Comparison of ENCODE assay signal across 38 cellular contexts in the genomic region with DNA sequence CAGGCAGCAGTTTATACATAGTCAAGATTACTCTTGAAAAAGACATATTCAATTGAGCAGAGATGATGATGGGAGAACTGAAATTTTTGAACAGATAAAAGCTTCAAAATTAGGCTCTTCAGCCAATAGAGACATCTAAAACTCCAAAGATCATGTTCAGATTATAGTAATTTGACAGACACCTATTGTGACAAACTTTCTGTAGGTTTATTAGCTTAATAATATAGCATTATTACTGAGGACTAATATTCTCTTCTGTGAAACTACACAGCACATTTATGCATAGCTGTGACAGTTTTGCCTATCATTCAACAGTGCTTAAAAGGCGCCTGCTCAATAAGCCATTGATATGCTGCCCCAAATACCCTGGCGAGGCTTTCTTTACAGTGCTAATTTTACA.
"Had no signal": no experiment of that assay in that cellular context is flagged by ENCODE, and none has a peak within 500 bp of the region (broad histone marks: within the 10 kb centered on the region; RNA-seq: fewer than 3 reads in every experiment).

No MANE protein-coding gene starts in this region.

- H3K9me3 ChIP-seq: adrenal gland, ascending aorta, body of pancreas had no signal

- H3K4me1 ChIP-seq: ascending aorta, body of pancreas, breast epithelium had no signal

- H3K36me3 ChIP-seq: adrenal gland, ascending aorta, brain microvascular endothelial cell, breast epithelium, cardiac muscle cell had no signal

- ATAC-seq: activated naive CD4-positive, alpha-beta T cell treated with anti-CD3 and anti-CD28 coated beads, Interleukin-2, amount 50 U/mL, for 72 hours; activated naive CD8-positive, alpha-beta T cell treated with anti-CD3 and anti-CD28 coated beads, Interleukin-2, amount 50 U/mL, for 24 hours; activated T-cell treated with anti-CD3 and anti-CD28 coated beads, Interleukin-2, amount 50 U/mL, for 4 hours; activated T-cell treated with anti-CD3 and anti-CD28 coated beads, Interleukin-2, amount 50 U/mL, for 72 hours; activated T-helper 17 cell treated with anti-CD3 and anti-CD28 coated beads, Interleukin-2, amount 50 U/mL, for 72 hours; body of pancreas had no signal

- H3K27me3 Mint-ChIP-seq: activated naive CD4-positive, alpha-beta T cell treated with anti-CD3 and anti-CD28 coated beads, Interleukin-2, amount 10 ng/mL, durations not matched to agents 7 days and 5 days; activated naive CD8-positive, alpha-beta T cell treated with anti-CD3 and anti-CD28 coated beads for 36 hours; activated naive CD8-positive, alpha-beta T cell treated with anti-CD3 and anti-CD28 coated beads, Interleukin-2, amount 10 ng/mL, durations not matched to agents 7 days and 5 days; activated T-cell treated with anti-CD3 and anti-CD28 coated beads, Interleukin-2, amount 50 U/mL, for 24 hours; brain had no signal

- H3K27ac Mint-ChIP-seq: activated naive CD4-positive, alpha-beta T cell treated with anti-CD3 and anti-CD28 coated beads for 36 hours; activated naive CD4-positive, alpha-beta T cell treated with anti-CD3 and anti-CD28 coated beads, Interleukin-2, amount 10 ng/mL, durations not matched to agents 7 days and 5 days; activated naive CD4-positive, alpha-beta T cell treated with anti-CD3 and anti-CD28 coated beads, Interleukin-2, amount 50 U/mL, for 24 hours; activated naive CD4-positive, alpha-beta T cell treated with anti-CD3 and anti-CD28 coated beads, Interleukin-2, amount 50 U/mL, for 72 hours; activated naive CD8-positive, alpha-beta T cell; activated naive CD8-positive, alpha-beta T cell treated with anti-CD3 and anti-CD28 coated beads for 36 hours; activated naive CD8-positive, alpha-beta T cell treated with anti-CD3 and anti-CD28 coated beads, Interleukin-2, amount 10 ng/mL, durations not matched to agents 7 days and 5 days; activated naive CD8-positive, alpha-beta T cell treated with anti-CD3 and anti-CD28 coated beads, Interleukin-2, amount 50 U/mL, for 24 hours; activated T-cell treated with anti-CD3 and anti-CD28 coated beads, Interleukin-2, amount 50 U/mL, for 24 hours; activated T-cell treated with anti-CD3 and anti-CD28 coated beads, Interleukin-2, amount 50 U/mL, for 72 hours; activated T-helper 1 cell treated with anti-CD3 and anti-CD28 coated beads, Interleukin-12 subunit alpha, Interleukin-12 subunit beta, Interleukin-2, Interleukin-4 antibody, amounts not matched to agents 30 ng/mL and 10 ng/mL and 1 ng/mL, durations not matched to agents 14 hours and 24 hours and 36 hours; activated T-helper 17 cell treated with anti-CD3 and anti-CD28 coated beads, Interleukin-2, amount 50 U/mL, for 72 hours; activated T-helper 2 cell treated with anti-CD3 and anti-CD28 coated beads, Interferon-gamma antibody, Interleukin-2, Interleukin-4, amounts not matched to agents 10 μg/mL and 5 μg/mL and 100 μg/mL, durations not matched to agents 14 hours and 24 hours and 36 hours; brain had no signal

- DNase-seq: activated effector memory CD4-positive, alpha-beta T cell treated with anti-CD3 and anti-CD28 coated beads, Interleukin-2, amount 50 U/mL, for 16 hours; activated effector memory CD4-positive, alpha-beta T cell treated with Interleukin-2 at 50 U/mL for 16 hours; activated gamma-delta T cell; activated gamma-delta T cell treated with Interleukin-2 at 50 U/mL for 16 hours; activated naive CD4-positive, alpha-beta T cell; activated naive CD4-positive, alpha-beta T cell treated with anti-CD3 and anti-CD28 coated beads for 36 hours; activated naive CD4-positive, alpha-beta T cell treated with anti-CD3 and anti-CD28 coated beads, Interleukin-2, amount 10 ng/mL, durations not matched to agents 7 days and 5 days; activated naive CD4-positive, alpha-beta T cell treated with anti-CD3 and anti-CD28 coated beads, Interleukin-2, amount 50 U/mL, for 16 hours; activated naive CD4-positive, alpha-beta T cell treated with Interleukin-2 at 50 U/mL for 16 hours; activated naive CD8-positive, alpha-beta T cell treated with anti-CD3 and anti-CD28 coated beads for 36 hours; activated naive CD8-positive, alpha-beta T cell treated with anti-CD3 and anti-CD28 coated beads, Interleukin-2, amount 10 ng/mL, durations not matched to agents 7 days and 5 days; activated naive CD8-positive, alpha-beta T cell treated with anti-CD3 and anti-CD28 coated beads, Interleukin-2, amount 50 U/mL, for 24 hours; activated T-cell treated with anti-CD3 and anti-CD28 coated beads, Interleukin-2, amount 50 U/mL, for 1 hour; activated T-cell treated with anti-CD3 and anti-CD28 coated beads, Interleukin-2, amount 50 U/mL, for 24 hours; activated T-cell treated with anti-CD3 and anti-CD28 coated beads, Interleukin-2, amount 50 U/mL, for 4 hours; activated T-cell treated with anti-CD3 and anti-CD28 coated beads, Interleukin-2, amount 50 U/mL, for 48 hours; activated T-cell treated with anti-CD3 and anti-CD28 coated beads, Interleukin-2, amount 50 U/mL, for 72 hours; adrenal gland; amniotic stem cell; amygdala; anterior cingulate cortex; aorta; body of pancreas; brain microvascular endothelial cell; caudate nucleus; central memory CD4-positive, alpha-beta T cell; cerebellar nuclear complex had no signal

- H3K36me3 Mint-ChIP-seq: activated naive CD4-positive, alpha-beta T cell treated with anti-CD3 and anti-CD28 coated beads, Interleukin-2, amount 10 ng/mL, durations not matched to agents 7 days and 5 days; activated naive CD4-positive, alpha-beta T cell treated with anti-CD3 and anti-CD28 coated beads, Interleukin-2, amount 50 U/mL, for 72 hours; activated naive CD8-positive, alpha-beta T cell; activated naive CD8-positive, alpha-beta T cell treated with anti-CD3 and anti-CD28 coated beads for 36 hours; activated naive CD8-positive, alpha-beta T cell treated with anti-CD3 and anti-CD28 coated beads, Interleukin-2, amount 10 ng/mL, durations not matched to agents 7 days and 5 days had no signal

- H3K4me1 Mint-ChIP-seq: activated naive CD4-positive, alpha-beta T cell treated with anti-CD3 and anti-CD28 coated beads, Interleukin-2, amount 10 ng/mL, durations not matched to agents 7 days and 5 days; activated naive CD4-positive, alpha-beta T cell treated with anti-CD3 and anti-CD28 coated beads, Interleukin-2, amount 50 U/mL, for 24 hours; activated naive CD8-positive, alpha-beta T cell treated with anti-CD3 and anti-CD28 coated beads for 36 hours; activated naive CD8-positive, alpha-beta T cell treated with anti-CD3 and anti-CD28 coated beads, Interleukin-2, amount 10 ng/mL, durations not matched to agents 7 days and 5 days; activated naive CD8-positive, alpha-beta T cell treated with anti-CD3 and anti-CD28 coated beads, Interleukin-2, amount 50 U/mL, for 24 hours; activated T-helper 17 cell treated with anti-CD3 and anti-CD28 coated beads, Interleukin-2, amount 50 U/mL, for 72 hours; brain; central memory CD8-positive, alpha-beta T cell had no signal

- H3K4me3 ChIP-seq: adrenal gland, ascending aorta, body of pancreas, breast epithelium, cardiac muscle cell had no signal

- H3K4me3 Mint-ChIP-seq: activated naive CD4-positive, alpha-beta T cell treated with anti-CD3 and anti-CD28 coated beads for 36 hours; activated naive CD4-positive, alpha-beta T cell treated with anti-CD3 and anti-CD28 coated beads, Interleukin-2, amount 10 ng/mL, durations not matched to agents 7 days and 5 days; activated naive CD4-positive, alpha-beta T cell treated with anti-CD3 and anti-CD28 coated beads, Interleukin-2, amount 50 U/mL, for 24 hours; activated naive CD8-positive, alpha-beta T cell; activated naive CD8-positive, alpha-beta T cell treated with anti-CD3 and anti-CD28 coated beads for 36 hours; activated naive CD8-positive, alpha-beta T cell treated with anti-CD3 and anti-CD28 coated beads, Interleukin-2, amount 10 ng/mL, durations not matched to agents 7 days and 5 days; activated naive CD8-positive, alpha-beta T cell treated with anti-CD3 and anti-CD28 coated beads, Interleukin-2, amount 50 U/mL, for 24 hours; activated T-cell treated with anti-CD3 and anti-CD28 coated beads, Interleukin-2, amount 50 U/mL, for 24 hours; activated T-cell treated with anti-CD3 and anti-CD28 coated beads, Interleukin-2, amount 50 U/mL, for 4 hours; activated T-cell treated with anti-CD3 and anti-CD28 coated beads, Interleukin-2, amount 50 U/mL, for 72 hours; activated T-helper 1 cell treated with anti-CD3 and anti-CD28 coated beads, Interleukin-12 subunit alpha, Interleukin-12 subunit beta, Interleukin-2, Interleukin-4 antibody, amounts not matched to agents 30 ng/mL and 10 ng/mL and 1 ng/mL, durations not matched to agents 14 hours and 24 hours and 36 hours; activated T-helper 17 cell treated with anti-CD3 and anti-CD28 coated beads, Interleukin-2, amount 50 U/mL, for 72 hours; brain; central memory CD8-positive, alpha-beta T cell had no signal

- H3K27me3 ChIP-seq: adrenal gland, ascending aorta, body of pancreas, brain microvascular endothelial cell, breast epithelium, cardiac muscle cell had no signal

- H3K9me3 Mint-ChIP-seq: activated naive CD4-positive, alpha-beta T cell treated with anti-CD3 and anti-CD28 coated beads for 36 hours; activated naive CD4-positive, alpha-beta T cell treated with anti-CD3 and anti-CD28 coated beads, Interleukin-2, amount 10 ng/mL, durations not matched to agents 7 days and 5 days; activated naive CD4-positive, alpha-beta T cell treated with anti-CD3 and anti-CD28 coated beads, Interleukin-2, amount 50 U/mL, for 24 hours; activated naive CD4-positive, alpha-beta T cell treated with anti-CD3 and anti-CD28 coated beads, Interleukin-2, amount 50 U/mL, for 72 hours; activated naive CD8-positive, alpha-beta T cell treated with anti-CD3 and anti-CD28 coated beads for 36 hours; activated naive CD8-positive, alpha-beta T cell treated with anti-CD3 and anti-CD28 coated beads, Interleukin-2, amount 10 ng/mL, durations not matched to agents 7 days and 5 days; activated naive CD8-positive, alpha-beta T cell treated with anti-CD3 and anti-CD28 coated beads, Interleukin-2, amount 50 U/mL, for 24 hours; activated T-cell treated with anti-CD3 and anti-CD28 coated beads, Interleukin-2, amount 50 U/mL, for 24 hours; activated T-cell treated with anti-CD3 and anti-CD28 coated beads, Interleukin-2, amount 50 U/mL, for 4 hours; activated T-cell treated with anti-CD3 and anti-CD28 coated beads, Interleukin-2, amount 50 U/mL, for 72 hours; activated T-helper 1 cell treated with anti-CD3 and anti-CD28 coated beads, Interleukin-12 subunit alpha, Interleukin-12 subunit beta, Interleukin-2, Interleukin-4 antibody, amounts not matched to agents 30 ng/mL and 10 ng/mL and 1 ng/mL, durations not matched to agents 14 hours and 24 hours and 36 hours; activated T-helper 17 cell treated with anti-CD3 and anti-CD28 coated beads, Interleukin-2, amount 50 U/mL, for 72 hours; activated T-helper 2 cell treated with anti-CD3 and anti-CD28 coated beads, Interferon-gamma antibody, Interleukin-2, Interleukin-4, amounts not matched to agents 10 μg/mL and 5 μg/mL and 100 μg/mL, durations not matched to agents 14 hours and 24 hours and 36 hours; central memory CD8-positive, alpha-beta T cell had no signal

- H3K27ac ChIP-seq: adrenal gland, ascending aorta, body of pancreas, brain microvascular endothelial cell, breast epithelium, cardiac muscle cell had no signal
